1 cellular context compared by ENCODE assay signal in the genomic region with DNA sequence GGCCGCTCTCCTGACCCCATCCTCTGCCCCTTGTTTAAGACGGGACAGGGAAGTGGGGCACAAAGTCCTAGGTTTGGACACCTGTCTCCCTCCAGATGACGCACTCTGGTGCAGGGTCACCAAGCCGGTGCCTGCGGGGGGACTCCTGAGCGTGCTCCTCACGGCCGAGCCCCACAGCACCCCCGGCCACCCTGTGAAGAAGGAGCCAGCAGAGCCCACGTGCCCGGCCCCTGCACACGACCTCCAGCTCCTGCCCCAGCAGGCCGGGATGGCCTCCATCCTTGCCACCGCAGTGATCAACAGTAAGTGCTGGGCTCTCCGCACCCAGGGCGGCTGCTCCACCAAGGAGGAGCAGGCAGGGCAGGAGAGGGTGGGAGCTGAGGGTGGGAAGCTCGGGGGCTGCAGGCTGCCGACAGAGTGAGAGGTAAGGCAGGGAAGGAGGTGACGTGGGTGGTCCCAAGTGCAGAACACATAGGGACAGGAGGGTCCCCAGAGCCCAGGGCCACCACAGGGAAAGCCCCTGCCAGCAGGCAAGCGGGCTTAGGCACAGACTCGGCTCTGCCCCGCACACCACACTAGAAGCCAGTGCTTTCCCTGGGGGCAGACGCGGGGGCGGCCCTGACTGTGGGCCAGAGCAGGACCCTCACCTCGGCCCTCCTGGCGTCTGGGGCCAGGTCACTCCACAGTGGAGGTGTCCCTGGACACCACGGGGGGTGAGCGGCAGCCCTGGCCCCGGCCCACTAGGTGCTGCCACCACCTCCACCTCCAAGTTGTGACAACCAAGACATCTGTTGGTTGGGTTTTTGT.
TF ChIP-seq lines count a peak whose summit lies in the region.

No MANE protein-coding gene starts in this region.

TF ChIP-seq in K562, 482 proteins besides CTCF, POLR2A, EP300 and RAD21:
- TF ChIP-seq MYNN (IDR thresholded peaks at IDR 0.05) (no peak), MYNN (CRISPR knock-in tag; IDR thresholded peaks at IDR 0.05) (no peak), FOXK2 (conservative IDR thresholded peaks at IDR 0.05 in 1 of 2, IDR thresholded peaks at IDR 0.05 in 1 of 2; ENCODE audit: low read depth in 2 of 2) (no peak), NR2C2 (CRISPR knock-in tag; IDR thresholded peaks at IDR 0.05) (no peak), NR2C2 (tag; IDR thresholded peaks at IDR 0.05) (no peak), CREB1 (IDR thresholded peaks at IDR 0.05) (no peak), CREB1 (CRISPR knock-in tag; IDR thresholded peaks at IDR 0.05) (no peak), SPI1 (IDR thresholded peaks at IDR 0.05; ENCODE audit: borderline replicate concordance, low read depth, low read length) (no peak), BDP1 (IDR thresholded peaks at IDR 0.05; ENCODE audit: insufficient read depth, insufficient read length) (no peak), ZNF133 (CRISPR knock-in tag; IDR thresholded peaks at IDR 0.05) (no peak), NFYB (IDR thresholded peaks at IDR 0.05; ENCODE audit: extremely low read depth, insufficient read length) (no peak), TRIM28 (IDR thresholded peaks at IDR 0.05) (no peak), EGR1 (conservative IDR thresholded peaks at IDR 0.05) (0 out of 2 replicates have a peak, but pooled peaks have one; percentile 9), ZNF444 (CRISPR knock-in tag; IDR thresholded peaks at IDR 0.05) (no peak), CHCHD3 (CRISPR knock-in tag; IDR thresholded peaks at IDR 0.05) (no peak), RBM34 (IDR thresholded peaks at IDR 0.05; ENCODE audit: borderline replicate concordance, insufficient read depth, low read length) (no peak), POLR2G (IDR thresholded peaks at IDR 0.05; ENCODE audit: low read depth, low read length) (peak; percentile 38; the same call in 1 of the 2 replicates), FIP1L1 (IDR thresholded peaks at IDR 0.05; ENCODE audit: low read depth, low read length, poor library complexity, severe bottlenecking) (peak; percentile 38)
- TF ChIP-seq, protein P1, sequence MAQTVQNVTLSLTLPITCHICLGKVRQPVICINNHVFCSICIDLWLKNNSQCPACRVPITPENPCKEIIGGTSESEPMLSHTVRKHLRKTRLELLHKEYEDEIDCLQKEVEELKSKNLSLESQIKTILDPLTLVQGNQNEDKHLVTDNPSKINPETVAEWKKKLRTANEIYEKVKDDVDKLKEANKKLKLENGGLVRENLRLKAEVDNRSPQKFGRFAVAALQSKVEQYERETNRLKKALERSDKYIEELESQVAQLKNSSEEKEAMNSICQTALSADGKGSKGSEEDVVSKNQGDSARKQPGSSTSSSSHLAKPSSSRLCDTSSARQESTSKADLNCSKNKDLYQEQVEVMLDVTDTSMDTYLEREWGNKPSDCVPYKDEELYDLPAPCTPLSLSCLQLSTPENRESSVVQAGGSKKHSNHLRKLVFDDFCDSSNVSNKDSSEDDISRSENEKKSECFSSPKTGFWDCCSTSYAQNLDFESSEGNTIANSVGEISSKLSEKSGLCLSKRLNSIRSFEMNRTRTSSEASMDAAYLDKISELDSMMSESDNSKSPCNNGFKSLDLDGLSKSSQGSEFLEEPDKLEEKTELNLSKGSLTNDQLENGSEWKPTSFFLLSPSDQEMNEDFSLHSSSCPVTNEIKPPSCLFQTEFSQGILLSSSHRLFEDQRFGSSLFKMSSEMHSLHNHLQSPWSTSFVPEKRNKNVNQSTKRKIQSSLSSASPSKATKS (CRISPR knock-in tag; IDR thresholded peaks at IDR 0.05): no peak
TF ChIP-seq in K562: peak in this region for 3.
